In the genomic region with DNA sequence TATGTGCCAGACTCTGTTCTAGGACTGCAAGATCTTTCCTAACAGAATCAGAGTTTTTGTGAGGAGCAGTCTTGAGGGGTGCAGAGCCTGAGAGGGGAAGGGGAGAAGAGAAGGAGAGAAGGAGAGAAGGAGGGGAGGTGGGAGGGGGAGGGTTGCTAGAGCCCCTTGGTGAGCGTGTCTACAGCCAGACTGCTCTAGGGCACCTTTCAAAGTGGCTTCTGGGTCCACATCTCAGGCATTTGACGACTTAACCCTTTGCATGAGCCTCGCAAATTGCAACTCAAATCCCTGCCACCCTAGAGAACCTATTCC, we compare ENCODE assay signal across 8 cellular contexts. TPM values are rescaled to one million over a fixed set of nuclear protein-coding genes. Genes with fewer than 3 reads are reported as not detected.
"Had no signal": no experiment of that assay in that cellular context is flagged by ENCODE, and none has a peak within 500 bp of the region (broad histone marks: within the 10 kb centered on the region; RNA-seq: fewer than 3 reads in every experiment).

No MANE protein-coding gene starts in this region.

- H3K27ac ChIP-seq: cardiac muscle cell, coronary artery, neural progenitor cell had no signal

- H3K4me3 ChIP-seq: cardiac muscle cell, coronary artery, neural progenitor cell had no signal

- H3K36me3 ChIP-seq: cardiac muscle cell, neural progenitor cell had no signal

- H3K9ac ChIP-seq: neural progenitor cell had no signal

- H3K4me2 ChIP-seq: neural progenitor cell had no signal

- H2AFZ ChIP-seq: neural progenitor cell had no signal

RNA-seq across cellular contexts. Expression of gene LEP, which starts 31.1 kb away (rescaled TPM):
- total RNA-seq: activated T-cell treated with anti-CD3 and anti-CD28 coated beads, Interleukin-2, amount 50 U/mL, for 72 hours; astrocyte; cardiac muscle cell; epithelial cell of proximal tubule; T-helper 2 cell treated with Interferon-gamma antibody and Interleukin-4, amounts not matched to agents 100 ng/mL and 5 ng/mL, for 36 hours; urinary bladder had no signal
- polyA plus RNA-seq: cardiac muscle cell had no signal
